Comparison of ENCODE assay signal across 9 cellular contexts in genomic region chr5:123785160-123786001, GRCh38.
DNase-seq lines count a peak whose midpoint lies in the region; ATAC-seq, FAIRE-seq and TF ChIP-seq lines count a peak whose summit lies in the region.
"Had no signal": no experiment of that assay in that cellular context is flagged by ENCODE, and none has a peak within 500 bp of the region (broad histone marks: within the 10 kb centered on the region; RNA-seq: fewer than 3 reads in every experiment).

No MANE protein-coding gene starts in this region.

- peak; percentile 82 for DNase-seq in NCI-H187 treated with DMSO at 0.1 percent for 48 hours (lab: John Stamatoyannopoulos, UW)
- peak; percentile 87 for DNase-seq in astrocyte (ENCODE audit: low read depth)
- peak; percentile 21 for DNase-seq in medulla oblongata (ENCODE audit: extremely low spot score)
- DNase-seq in COLO829 (ENCODE audit: low spot score): no peak
- DNase-seq in globus pallidus (ENCODE audit: low spot score): no peak

- peak overlapping the region; percentile 68 for H3K9ac ChIP-seq in BLaER1
- H3K9ac ChIP-seq in astrocyte (ENCODE audit: low read length): peak overlapping the region; percentile 5

- H3K27me3 ChIP-seq in BLaER1: no peaks in the 10 kb centered on the region
- no peaks in the 10 kb centered on the region for H3K27me3 ChIP-seq in astrocyte (ENCODE audit: insufficient read depth, low read length)

- FAIRE-seq in astrocyte (lab: Jason Lieb, UNC): peak; percentile 13

- H4K20me1 ChIP-seq in BLaER1 (no peaks in the 10 kb centered on the region), astrocyte (ENCODE audit: insufficient read depth, low read length) (no peaks in the 10 kb centered on the region)

- no peak overlapping the region for H2AFZ ChIP-seq in astrocyte (ENCODE audit: low read depth, low read length)

- H3K36me3 ChIP-seq in BLaER1 (no peaks in the 10 kb centered on the region; the same call in 1 of the 2 replicates), astrocyte (ENCODE audit: insufficient read depth, low read length) (no peaks in the 10 kb centered on the region)

- H3K27me3 Mint-ChIP-seq in astrocyte (ENCODE audit: low read depth, unreplicated experiment): no peaks in the 10 kb centered on the region

- peaks cover 23% of the 10 kb centered on the region for H3K9me3 ChIP-seq in BLaER1
- no peaks in the 10 kb centered on the region for H3K9me3 ChIP-seq in astrocyte (ENCODE audit: insufficient read depth, low read depth, low read length)

- H3K4me3 ChIP-seq in BLaER1: peak overlapping the region; percentile 39; the same call in 1 of the 2 replicates
- H3K4me3 ChIP-seq in astrocyte (ENCODE audit: insufficient read depth, low read depth, low read length): peak overlapping the region; percentile 15

- peaks cover 22% of the 10 kb centered on the region for H3K4me1 Mint-ChIP-seq in astrocyte (ENCODE audit: low read depth, unreplicated experiment)

- H3K4me3 Mint-ChIP-seq in astrocyte (ENCODE audit: unreplicated experiment): peak overlapping the region; percentile 32

- H3K4me2 ChIP-seq in BLaER1 (peak overlapping the region; percentile 81), astrocyte (ENCODE audit: low read length) (peak overlapping the region; percentile 78)

- H3K4me1 ChIP-seq in BLaER1: peaks cover 39% of the 10 kb centered on the region
- peaks cover 9% of the 10 kb centered on the region for H3K4me1 ChIP-seq in astrocyte (ENCODE audit: insufficient read depth, low read length)

- H3K79me2 ChIP-seq in astrocyte (ENCODE audit: insufficient read depth, low read length): no peaks in the 10 kb centered on the region

- no peaks in the 10 kb centered on the region for H3K36me3 Mint-ChIP-seq in astrocyte (ENCODE audit: low read depth, unreplicated experiment)

- peak overlapping the region; percentile 73 for H3K27ac Mint-ChIP-seq in astrocyte (ENCODE audit: unreplicated experiment)

- H3K27ac ChIP-seq in BLaER1 (peak overlapping the region; percentile 76), astrocyte (ENCODE audit: low read depth, low read length) (no peak overlapping the region)

- ATAC-seq in HG02759 (IDR thresholded peaks at IDR 0.05; ENCODE audit: unreplicated experiment) (no peak), HG03280 (IDR thresholded peaks at IDR 0.05; ENCODE audit: unreplicated experiment) (no peak)
- ATAC-seq: HCT116 had no signal

- H3K9me3 Mint-ChIP-seq in astrocyte (ENCODE audit: unreplicated experiment): peaks cover 18% of the 10 kb centered on the region

- TF ChIP-seq CTCF in astrocyte (IDR thresholded peaks at IDR 0.05; ENCODE audit: insufficient read depth, low read depth, low read length): no peak

Comparison
In these comparisons a context has a peak if more than half of its experiments do, and no peak if none do; other contexts are left out.
1. DNase-seq: peak in NCI-H187 treated with DMSO at 0.1 percent for 48 hours (single experiment), astrocyte (single experiment) and medulla oblongata (single experiment); none in COLO829 (single experiment) and globus pallidus (single experiment).